30 cellular contexts compared by ENCODE assay signal in genomic region chr2:3679180-3679579, GRCh38. TPM values are rescaled to one million over a fixed set of nuclear protein-coding genes. Genes with fewer than 3 reads are reported as not detected.
"Had no signal": no experiment of that assay in that cellular context is flagged by ENCODE, and none has a peak within 500 bp of the region (broad histone marks: within the 10 kb centered on the region; RNA-seq: fewer than 3 reads in every experiment).

No MANE protein-coding gene starts in this region.

- H3K9me3 ChIP-seq: stomach, suprapubic skin, testis, thoracic aorta, thyroid gland, tibial artery, tibial nerve, transverse colon, upper lobe of left lung, upper lobe of right lung, uterus, vagina had no signal

- H3K36me3 ChIP-seq: stomach, suprapubic skin, thoracic aorta, thyroid gland, tibial artery, tibial nerve, transverse colon, upper lobe of left lung, upper lobe of right lung, uterus, vagina had no signal

- H3K27ac ChIP-seq: stomach, suprapubic skin, testis, thoracic aorta, thyroid gland, tibial artery, tibial nerve, transverse colon, upper lobe of left lung, upper lobe of right lung, uterus, vagina had no signal

- H3K4me1 ChIP-seq: stomach, suprapubic skin, testis, thyroid gland, tibial artery, tibial nerve, transverse colon, upper lobe of right lung, uterus, vagina had no signal

- H3K4me3 ChIP-seq: stomach, suprapubic skin, testis, thoracic aorta, thyroid gland, tibial artery, tibial nerve, transverse colon, upper lobe of left lung, upper lobe of right lung, uterus, vagina had no signal

- DNase-seq: stimulated activated CD4-positive, alpha-beta T cell treated with anti-CD3 and anti-CD28 coated beads, Interleukin-2, amount 100 ng/mL, for 48 hours; stimulated activated CD4-positive, alpha-beta T cell treated with anti-CD3 and anti-CD28 coated beads, Interleukin-4, amount 100 ng/mL, for 1 hour; stimulated activated CD4-positive, alpha-beta T cell treated with anti-CD3 and anti-CD28 coated beads, Interleukin-4, amount 100 ng/mL, for 24 hours; stimulated activated CD4-positive, alpha-beta T cell treated with anti-CD3 and anti-CD28 coated beads, Interleukin-4, amount 100 ng/mL, for 4 hours; stimulated activated CD8-positive, alpha-beta memory T cell treated with anti-CD3 and anti-CD28 coated beads, Interleukin-4, amount 100 ng/mL, for 48 hours; stimulated activated naive B cell treated with anti-CD40 and anti-IgM and Interleukin-4, amounts not matched to agents 10 μg/mL and 1 μg/mL and 100 μg/mL, for 72 hours; stimulated activated naive CD4-positive, alpha-beta T cell; stimulated activated naive CD4-positive, alpha-beta T cell treated with Interleukin-2 at 50 U/mL for 16 hours; stimulated activated naive CD8-positive, alpha-beta T cell treated with anti-CD3 and anti-CD28 coated beads, Interleukin-15, amount 100 ng/mL, for 72 hours; stimulated activated naive CD8-positive, alpha-beta T cell treated with anti-CD3 and anti-CD28 coated beads, Interleukin-15, Interleukin-2, amounts not matched to agents 100 U/mL and 50 U/mL, for 24 hours; stomach; substantia nigra; testis; thyroid gland; tibial artery; transverse colon; trophoblast cell; upper lobe of left lung; upper lobe of right lung; uterus had no signal

- H3K27me3 ChIP-seq: testis, thyroid gland, tibial nerve, transverse colon, upper lobe of left lung, upper lobe of right lung, uterus, vagina had no signal

- ATAC-seq: stimulated activated effector memory CD8-positive, alpha-beta T cell treated with anti-CD3 and anti-CD28 coated beads, Interleukin-12 subunit alpha, Interleukin-12 subunit beta, amount 100 ng/mL, for 72 hours; stimulated activated memory B cell treated with anti-CD40 and anti-IgM and Interleukin-4, amounts not matched to agents 10 μg/mL and 1 μg/mL and 100 μg/mL, for 72 hours; stimulated activated naive B cell treated with anti-CD40 and anti-IgM and Interleukin-4, amounts not matched to agents 10 μg/mL and 1 μg/mL and 100 μg/mL, for 72 hours; stimulated activated naive CD8-positive, alpha-beta T cell treated with anti-CD3 and anti-CD28 coated beads, Interleukin-15, amount 100 ng/mL, for 72 hours; stimulated activated naive CD8-positive, alpha-beta T cell treated with anti-CD3 and anti-CD28 coated beads, Interleukin-15, Interleukin-2, amounts not matched to agents 100 U/mL and 50 U/mL, for 24 hours; upper lobe of right lung had no signal

- FAIRE-seq: urothelium cell line had no signal

RNA-seq across cellular contexts. Expression of gene ALLC, which starts 21.2 kb away (rescaled TPM):
- total RNA-seq: stomach, subcutaneous adipose tissue, suprapubic skin, temporal lobe, thyroid gland, transverse colon, upper lobe of left lung, upper lobe of right lung, ureter, uterus, vagina had no signal
- polyA plus RNA-seq: stomach had no signal

RNA-seq across cellular contexts. Expression of gene DCDC2C, which starts 24.2 kb away (rescaled TPM):
- total RNA-seq: stomach, subcutaneous adipose tissue, transverse colon, upper lobe of left lung, upper lobe of right lung, ureter, uterus, vagina had no signal
- polyA plus RNA-seq: stomach had no signal
